In the genomic region with DNA sequence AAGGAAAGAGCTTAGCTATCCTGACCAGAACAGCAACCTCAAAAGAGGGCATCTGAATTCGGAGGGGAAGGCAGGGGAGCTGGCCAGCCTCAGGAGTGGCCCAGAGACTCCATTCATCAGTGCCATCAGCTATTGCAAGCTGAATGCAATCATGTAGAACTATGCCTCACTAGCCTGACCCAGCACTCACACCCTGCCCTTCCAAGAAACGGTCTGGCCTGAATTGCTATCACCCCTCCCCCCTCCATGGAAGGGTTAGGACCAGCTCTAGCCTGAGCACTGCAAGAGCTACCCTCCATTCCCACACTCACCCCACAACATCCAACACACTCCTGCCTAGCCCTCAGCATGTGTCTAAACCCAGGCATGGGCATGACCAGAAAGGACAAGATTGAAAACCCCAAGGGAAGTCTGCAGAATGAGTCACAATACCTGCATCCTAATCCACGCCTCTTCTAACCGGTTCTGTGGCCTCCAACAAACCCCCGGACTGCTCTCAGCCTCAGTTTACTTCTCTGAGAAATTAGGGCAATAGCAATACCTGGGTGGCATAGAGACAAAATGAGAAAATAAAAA, we compare ENCODE assay signal across 25 cellular contexts.
DNase-seq lines count a peak whose midpoint lies in the region; ATAC-seq and TF ChIP-seq lines count a peak whose summit lies in the region.
"Had no signal": no experiment of that assay in that cellular context is flagged by ENCODE, and none has a peak within 500 bp of the region (broad histone marks: within the 10 kb centered on the region; RNA-seq: fewer than 3 reads in every experiment).

No MANE protein-coding gene starts in this region.

- H3F3A ChIP-seq in GM23338 (replicated peaks; ENCODE audit: low read depth) (no peaks in the 10 kb centered on the region), MM.1S (ENCODE audit: insufficient read depth, low read length) (no peaks in the 10 kb centered on the region)

- H3K36me3 Mint-ChIP-seq in Caco-2 (ENCODE audit: insufficient read depth, unreplicated experiment) (no peaks in the 10 kb centered on the region), GM23338 (ENCODE audit: low read depth) (no peaks in the 10 kb centered on the region)
- H3K36me3 Mint-ChIP-seq in dendritic cell treated with granulocyte-macrophage colony-stimulating factor and Interleukin-4, amounts not matched to agents 40 ng/mL and 50 ng/mL, for 4 days (ENCODE audit: low read depth): no peaks in the 10 kb centered on the region
- H3K36me3 Mint-ChIP-seq in naive thymus-derived CD4-positive, alpha-beta T cell: no peaks in the 10 kb centered on the region

- H3K4me1 Mint-ChIP-seq in Caco-2 (ENCODE audit: low read depth, unreplicated experiment) (peaks cover 24% of the 10 kb centered on the region), GM23338 (peaks cover 28% of the 10 kb centered on the region)
- H3K4me1 Mint-ChIP-seq in dendritic cell treated with granulocyte-macrophage colony-stimulating factor and Interleukin-4, amounts not matched to agents 40 ng/mL and 50 ng/mL, for 4 days (ENCODE audit: low read depth): peaks cover 51% of the 10 kb centered on the region
- peaks cover 0 to 2% (median 0%) of the 10 kb centered on the region in 7 donors for H3K4me1 Mint-ChIP-seq in naive thymus-derived CD4-positive, alpha-beta T cell

- in situ Hi-C loops in gastrocnemius medialis (cut with MboI; ENCODE audit: low sequenced_read_pairs in 4 of 4): no loop called here

- no peak for TF ChIP-seq EP300 in gastroesophageal sphincter (IDR thresholded peaks at IDR 0.05)

- no peak overlapping the region for H3K4me3 ChIP-seq in Caco-2 (ENCODE audit: low read depth, low read length)
- no peak overlapping the region for H3K4me3 ChIP-seq in GM23338
- H3K4me3 ChIP-seq in naive thymus-derived CD4-positive, alpha-beta T cell (ENCODE audit: low read length): no peak overlapping the region
- H3K4me3 ChIP-seq in MM.1S (ENCODE audit: low read length): no peak overlapping the region
- H3K4me3 ChIP-seq in gastrocnemius medialis: no peak overlapping the region
- H3K4me3 ChIP-seq in gastroesophageal sphincter: no peak overlapping the region
- H3K4me3 ChIP-seq: adrenal gland, BLaER1, body of pancreas, Peyer's patch, SJSA1, skin epidermis had no signal

- H4K20me1 ChIP-seq in GM23338 (replicated peaks; ENCODE audit: insufficient read depth) (no peaks in the 10 kb centered on the region), MM.1S (ENCODE audit: insufficient read depth, low read length) (no peaks in the 10 kb centered on the region)
- H4K20me1 ChIP-seq: BLaER1 had no signal

- H3K27ac ChIP-seq in GM23338 (ENCODE audit: low read depth) (no peak overlapping the region), MM.1S (ENCODE audit: low read length) (no peak overlapping the region), gastrocnemius medialis (no peak overlapping the region), gastroesophageal sphincter (no peak overlapping the region)
- no peak overlapping the region for H3K27ac ChIP-seq in naive thymus-derived CD4-positive, alpha-beta T cell (ENCODE audit: low read depth, low read length)
- H3K27ac ChIP-seq: adrenal gland, BLaER1, body of pancreas, Peyer's patch, SJSA1 had no signal

- DNase-seq in Caco-2: no peak
- no peak for DNase-seq in GM23338 (ENCODE audit: low spot score)
- no peak for DNase-seq in naive thymus-derived CD4-positive, alpha-beta T cell
- DNase-seq in MM.1S: no peak
- no peak for DNase-seq in gastrocnemius medialis
- no peak for DNase-seq in activated T-cell treated with anti-CD3 and anti-CD28 coated beads for 4 hours
- DNase-seq: ACHN; activated CD4-positive, alpha-beta T cell treated with anti-CD3 and anti-CD28 coated beads, Interleukin-2, amount 50 U/mL, for 4 hours; activated CD4-positive, CD25-positive, alpha-beta regulatory T cell; activated naive CD4-positive, alpha-beta T cell treated with anti-CD3 and anti-CD28 coated beads for 36 hours; adrenal gland; body of pancreas; COR-L47; kidney glomerular epithelial cell; NCI-H1105; NCI-H187 treated with DMSO at 0.1 percent for 48 hours; NCI-H524; nucleus accumbens; Peyer's patch had no signal

- H3K27ac Mint-ChIP-seq in Caco-2 (ENCODE audit: unreplicated experiment) (peak overlapping the region; percentile 17), GM23338 (no peak overlapping the region)
- peak overlapping the region; percentile 48 for H3K27ac Mint-ChIP-seq in dendritic cell treated with granulocyte-macrophage colony-stimulating factor and Interleukin-4, amounts not matched to agents 40 ng/mL and 50 ng/mL, for 4 days
- H3K27ac Mint-ChIP-seq in naive thymus-derived CD4-positive, alpha-beta T cell: no peak overlapping the region
- H3K27ac Mint-ChIP-seq: activated naive CD4-positive, alpha-beta T cell treated with anti-CD3 and anti-CD28 coated beads for 36 hours; activated T-helper 1 cell treated with anti-CD3 and anti-CD28 coated beads, Interleukin-12 subunit alpha, Interleukin-12 subunit beta, Interleukin-2, Interleukin-4 antibody, amounts not matched to agents 30 ng/mL and 10 ng/mL and 1 ng/mL, durations not matched to agents 14 hours and 24 hours and 36 hours had no signal

- H3K27me3 ChIP-seq in Caco-2 (replicated peaks; ENCODE audit: control insufficient read depth, insufficient read depth, low read length) (no peaks in the 10 kb centered on the region), GM23338 (ENCODE audit: insufficient read depth) (no peaks in the 10 kb centered on the region), MM.1S (replicated peaks; ENCODE audit: insufficient read depth, low read length) (no peaks in the 10 kb centered on the region), gastrocnemius medialis (no peaks in the 10 kb centered on the region), gastroesophageal sphincter (no peaks in the 10 kb centered on the region)
- H3K27me3 ChIP-seq in naive thymus-derived CD4-positive, alpha-beta T cell (ENCODE audit: control insufficient read depth in 2 of 2, insufficient read depth in 2 of 2, low read length in 2 of 2): no peaks in the 10 kb centered on the region
- H3K27me3 ChIP-seq: adrenal gland, BLaER1, body of pancreas, Peyer's patch, SJSA1 had no signal

- no peaks in the 10 kb centered on the region for H3K9me2 ChIP-seq in GM23338 (ENCODE audit: insufficient read depth)
- H3K9me2 ChIP-seq in MM.1S (replicated peaks; ENCODE audit: insufficient read depth, low read length): no peaks in the 10 kb centered on the region

- no TSS peak for BruUV-seq in Caco-2 (replicated peaks; lab: Mats Ljungman, UMichigan)

- no peak overlapping the region; the same call in 1 of the 2 replicates for H3K4me2 ChIP-seq in GM23338
- no peak overlapping the region for H3K4me2 ChIP-seq in MM.1S (ENCODE audit: low read depth, low read length)
- H3K4me2 ChIP-seq: BLaER1 had no signal

- no peaks in the 10 kb centered on the region for H3K9me3 Mint-ChIP-seq in Caco-2 (ENCODE audit: unreplicated experiment)
- H3K9me3 Mint-ChIP-seq in GM23338: no peaks in the 10 kb centered on the region
- no peaks in the 10 kb centered on the region for H3K9me3 Mint-ChIP-seq in dendritic cell treated with granulocyte-macrophage colony-stimulating factor and Interleukin-4, amounts not matched to agents 40 ng/mL and 50 ng/mL, for 4 days
- peaks cover 0 to 3% (median 0%) of the 10 kb centered on the region in 11 donors for H3K9me3 Mint-ChIP-seq in naive thymus-derived CD4-positive, alpha-beta T cell
- H3K9me3 Mint-ChIP-seq: activated naive CD4-positive, alpha-beta T cell treated with anti-CD3 and anti-CD28 coated beads for 36 hours; activated T-helper 1 cell treated with anti-CD3 and anti-CD28 coated beads, Interleukin-12 subunit alpha, Interleukin-12 subunit beta, Interleukin-2, Interleukin-4 antibody, amounts not matched to agents 30 ng/mL and 10 ng/mL and 1 ng/mL, durations not matched to agents 14 hours and 24 hours and 36 hours had no signal

- CTCF ChIA-PET in Caco-2 (lab: Charles Lee): interaction anchor here (0.6 kb wide), 1 partner anchor 33 kb away, joined by 3 read pairs; no protein-coding TSS in a partner anchor
- CTCF ChIA-PET in naive thymus-derived CD4-positive, alpha-beta T cell (lab: Charles Lee): no interaction called here

- H3K36me3 ChIP-seq in Caco-2 (ENCODE audit: control insufficient read depth, insufficient read depth, low read length) (no peaks in the 10 kb centered on the region), GM23338 (ENCODE audit: insufficient read depth) (no peaks in the 10 kb centered on the region), MM.1S (replicated peaks; ENCODE audit: insufficient read depth, low read length) (no peaks in the 10 kb centered on the region), gastrocnemius medialis (no peaks in the 10 kb centered on the region), gastroesophageal sphincter (no peaks in the 10 kb centered on the region)
- no peaks in the 10 kb centered on the region for H3K36me3 ChIP-seq in naive thymus-derived CD4-positive, alpha-beta T cell (ENCODE audit: control insufficient read depth in 2 of 3, insufficient read depth in 3 of 3, low read length in 3 of 3)
- H3K36me3 ChIP-seq: adrenal gland, BLaER1, Peyer's patch, SJSA1 had no signal

- H3K4me1 ChIP-seq in Caco-2 (peaks cover 24% of the 10 kb centered on the region), GM23338 (ENCODE audit: insufficient read depth) (peaks cover 17% of the 10 kb centered on the region), MM.1S (ENCODE audit: low read length) (no peaks in the 10 kb centered on the region), gastrocnemius medialis (peaks cover 15 to 29% of the 10 kb centered on the region in 2 donors), gastroesophageal sphincter (no peaks in the 10 kb centered on the region)
- no peaks in the 10 kb centered on the region for H3K4me1 ChIP-seq in naive thymus-derived CD4-positive, alpha-beta T cell (ENCODE audit: control insufficient read depth in 2 of 2, insufficient read depth in 2 of 2, low read length in 2 of 2)
- H3K4me1 ChIP-seq: adrenal gland, body of pancreas, Peyer's patch, SJSA1 had no signal

- H3K79me2 ChIP-seq in GM23338 (replicated peaks; ENCODE audit: insufficient read depth): no peaks in the 10 kb centered on the region
- H3K79me2 ChIP-seq in MM.1S (ENCODE audit: low read length): no peaks in the 10 kb centered on the region

- ATAC-seq in GM23338 (peak; percentile 59), gastrocnemius medialis (no peak), gastroesophageal sphincter (no peak)
- peak; percentile 10 for ATAC-seq in naive thymus-derived CD4-positive, alpha-beta T cell
- ATAC-seq: body of pancreas had no signal

- H3K9ac ChIP-seq in MM.1S (ENCODE audit: low read length): no peak overlapping the region
- H3K9ac ChIP-seq: BLaER1 had no signal

- H2AFZ ChIP-seq in GM23338: 0 out of 2 replicates have a peak overlapping the region, but pooled peaks have one; percentile 52
- no peak overlapping the region for H2AFZ ChIP-seq in MM.1S (ENCODE audit: low read length)

- no peaks in the 10 kb centered on the region for H3K9me3 ChIP-seq in Caco-2
- H3K9me3 ChIP-seq in naive thymus-derived CD4-positive, alpha-beta T cell (ENCODE audit: control insufficient read depth in 2 of 3, low read length in 3 of 3): no peaks in the 10 kb centered on the region
- no peaks in the 10 kb centered on the region for H3K9me3 ChIP-seq in MM.1S (replicated peaks; ENCODE audit: insufficient read depth, low read length)
- no peaks in the 10 kb centered on the region for H3K9me3 ChIP-seq in gastrocnemius medialis
- no peaks in the 10 kb centered on the region for H3K9me3 ChIP-seq in gastroesophageal sphincter
- H3K9me3 ChIP-seq: adrenal gland, BLaER1, body of pancreas, Peyer's patch, SJSA1 had no signal

- intact Hi-C loops in Caco-2 (cut with micrococcal nuclease; ENCODE audit: unreplicated experiment): loop anchor here (5.0 kb wide), 3 partner anchors 79 to 119 kb away; a partner anchor contains a TSS
- intact Hi-C loops in dendritic cell treated with granulocyte-macrophage colony-stimulating factor and Interleukin-4, amounts not matched to agents 40 ng/mL and 50 ng/mL, for 4 days (cut with micrococcal nuclease): loop anchor here (10.0 kb wide), 2 partner anchors 52 to 122 kb away; a partner anchor contains a TSS
- intact Hi-C loops in naive thymus-derived CD4-positive, alpha-beta T cell (cut with micrococcal nuclease): no loop called here
- intact Hi-C loops in gastrocnemius medialis (cut with DNase I; ENCODE audit: low total_unique reads): no loop called here

- TF ChIP-seq POLR2A in gastrocnemius medialis (IDR thresholded peaks at IDR 0.05) (no peak), gastroesophageal sphincter (IDR thresholded peaks at IDR 0.05) (no peak)

- POLR2A ChIA-PET in Caco-2 (lab: Charles Lee): no interaction called here
- POLR2A ChIA-PET in naive thymus-derived CD4-positive, alpha-beta T cell (lab: Charles Lee): no interaction called here

- H3K4me3 Mint-ChIP-seq in Caco-2 (ENCODE audit: unreplicated experiment) (no peak overlapping the region), GM23338 (no peak overlapping the region)
- H3K4me3 Mint-ChIP-seq in dendritic cell treated with granulocyte-macrophage colony-stimulating factor and Interleukin-4, amounts not matched to agents 40 ng/mL and 50 ng/mL, for 4 days: no peak overlapping the region
- no peak overlapping the region for H3K4me3 Mint-ChIP-seq in naive thymus-derived CD4-positive, alpha-beta T cell
- H3K4me3 Mint-ChIP-seq: activated naive CD4-positive, alpha-beta T cell treated with anti-CD3 and anti-CD28 coated beads for 36 hours; activated T-helper 1 cell treated with anti-CD3 and anti-CD28 coated beads, Interleukin-12 subunit alpha, Interleukin-12 subunit beta, Interleukin-2, Interleukin-4 antibody, amounts not matched to agents 30 ng/mL and 10 ng/mL and 1 ng/mL, durations not matched to agents 14 hours and 24 hours and 36 hours had no signal

- TF ChIP-seq CTCF in Caco-2 (IDR thresholded peaks at IDR 0.05; ENCODE audit: insufficient read depth in 1 of 2, low read depth in 1 of 2, low read length in 1 of 2, severe bottlenecking in 1 of 2, unreplicated experiment in 1 of 2) (no peak), GM23338 (conservative IDR thresholded peaks at IDR 0.05; ENCODE audit: low read depth in 2 of 2) (no peak), MM.1S (IDR thresholded peaks at IDR 0.05; ENCODE audit: low read length) (no peak), gastrocnemius medialis (IDR thresholded peaks at IDR 0.05 in 4 of 5, conservative IDR thresholded peaks at IDR 0.05 in 1 of 5) (no peak), gastroesophageal sphincter (IDR thresholded peaks at IDR 0.05) (no peak)

- no peaks in the 10 kb centered on the region for H3K27me3 Mint-ChIP-seq in Caco-2 (ENCODE audit: insufficient read depth, unreplicated experiment)
- peaks cover under 1% of the 10 kb centered on the region for H3K27me3 Mint-ChIP-seq in GM23338 (ENCODE audit: insufficient read depth, low read depth, poor library complexity)
- H3K27me3 Mint-ChIP-seq in dendritic cell treated with granulocyte-macrophage colony-stimulating factor and Interleukin-4, amounts not matched to agents 40 ng/mL and 50 ng/mL, for 4 days: no peaks in the 10 kb centered on the region
- peaks cover 0 to 16% (median 5%) of the 10 kb centered on the region in 5 donors for H3K27me3 Mint-ChIP-seq in naive thymus-derived CD4-positive, alpha-beta T cell

- 75 to 78% methylated on average over 4 to 5 of the region's 5 CpGs for WGBS in gastroesophageal sphincter (ENCODE audit: low coverage in 1 of 2), 2 donors

Comparison
In these comparisons a context has a peak if more than half of its experiments do, and no peak if none do; other contexts are left out.
1. H3K27ac Mint-ChIP-seq: peak in Caco-2 (single experiment) and dendritic cell treated with granulocyte-macrophage colony-stimulating factor and Interleukin-4, amounts not matched to agents 40 ng/mL and 50 ng/mL, for 4 days (single experiment); none in GM23338 (single experiment) and naive thymus-derived CD4-positive, alpha-beta T cell (0 of 9).
2. ATAC-seq: peak in GM23338 (single experiment) and naive thymus-derived CD4-positive, alpha-beta T cell (single experiment); none in gastrocnemius medialis (0 of 2) and gastroesophageal sphincter (single experiment).
3. intact Hi-C loops: an anchor here in Caco-2 (5.0 kb wide) and dendritic cell treated with granulocyte-macrophage colony-stimulating factor and Interleukin-4, amounts not matched to agents 40 ng/mL and 50 ng/mL, for 4 days (10.0 kb wide); none called in naive thymus-derived CD4-positive, alpha-beta T cell and gastrocnemius medialis.